ENCODE assay signal across 1 cellular context in the genomic region with DNA sequence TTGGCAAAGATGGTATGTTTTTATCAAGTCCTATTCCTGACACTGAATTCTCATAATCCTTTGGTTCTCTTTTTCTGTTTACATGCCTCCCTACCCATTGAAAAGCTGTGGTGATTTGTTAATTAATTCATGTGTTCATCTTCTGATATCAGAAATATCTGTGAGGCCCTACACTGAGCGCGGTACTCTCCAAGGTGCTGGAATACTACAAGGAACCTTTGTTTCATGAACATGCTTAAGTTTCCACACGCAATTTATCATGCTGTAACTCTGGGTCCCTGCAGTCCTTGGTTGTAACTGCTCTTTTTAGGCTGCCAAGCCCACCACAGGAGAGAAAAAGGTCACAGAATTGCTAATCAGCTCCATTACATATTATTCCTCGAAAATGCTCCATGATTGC.
TF ChIP-seq lines count a peak whose summit lies in the region.

No MANE protein-coding gene starts in this region.

TF ChIP-seq in GM23338, 12 proteins besides CTCF, POLR2A, EP300 and RAD21:
- TF ChIP-seq ZNF331 (CRISPR knock-in tag; IDR thresholded peaks at IDR 0.05; ENCODE audit: low read depth) = no peak
- TF ChIP-seq CREB1 (CRISPR knock-in tag; IDR thresholded peaks at IDR 0.05; ENCODE audit: low read depth) = no peak
- TF ChIP-seq, protein P1, sequence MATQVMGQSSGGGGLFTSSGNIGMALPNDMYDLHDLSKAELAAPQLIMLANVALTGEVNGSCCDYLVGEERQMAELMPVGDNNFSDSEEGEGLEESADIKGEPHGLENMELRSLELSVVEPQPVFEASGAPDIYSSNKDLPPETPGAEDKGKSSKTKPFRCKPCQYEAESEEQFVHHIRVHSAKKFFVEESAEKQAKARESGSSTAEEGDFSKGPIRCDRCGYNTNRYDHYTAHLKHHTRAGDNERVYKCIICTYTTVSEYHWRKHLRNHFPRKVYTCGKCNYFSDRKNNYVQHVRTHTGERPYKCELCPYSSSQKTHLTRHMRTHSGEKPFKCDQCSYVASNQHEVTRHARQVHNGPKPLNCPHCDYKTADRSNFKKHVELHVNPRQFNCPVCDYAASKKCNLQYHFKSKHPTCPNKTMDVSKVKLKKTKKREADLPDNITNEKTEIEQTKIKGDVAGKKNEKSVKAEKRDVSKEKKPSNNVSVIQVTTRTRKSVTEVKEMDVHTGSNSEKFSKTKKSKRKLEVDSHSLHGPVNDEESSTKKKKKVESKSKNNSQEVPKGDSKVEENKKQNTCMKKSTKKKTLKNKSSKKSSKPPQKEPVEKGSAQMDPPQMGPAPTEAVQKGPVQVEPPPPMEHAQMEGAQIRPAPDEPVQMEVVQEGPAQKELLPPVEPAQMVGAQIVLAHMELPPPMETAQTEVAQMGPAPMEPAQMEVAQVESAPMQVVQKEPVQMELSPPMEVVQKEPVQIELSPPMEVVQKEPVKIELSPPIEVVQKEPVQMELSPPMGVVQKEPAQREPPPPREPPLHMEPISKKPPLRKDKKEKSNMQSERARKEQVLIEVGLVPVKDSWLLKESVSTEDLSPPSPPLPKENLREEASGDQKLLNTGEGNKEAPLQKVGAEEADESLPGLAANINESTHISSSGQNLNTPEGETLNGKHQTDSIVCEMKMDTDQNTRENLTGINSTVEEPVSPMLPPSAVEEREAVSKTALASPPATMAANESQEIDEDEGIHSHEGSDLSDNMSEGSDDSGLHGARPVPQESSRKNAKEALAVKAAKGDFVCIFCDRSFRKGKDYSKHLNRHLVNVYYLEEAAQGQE (IDR thresholded peaks at IDR 0.05; ENCODE audit: unreplicated experiment) = peak; percentile 73
- TF ChIP-seq EZH2phosphoT487 (IDR thresholded peaks at IDR 0.05; ENCODE audit: unreplicated experiment) = no peak
- TF ChIP-seq, protein P2, sequence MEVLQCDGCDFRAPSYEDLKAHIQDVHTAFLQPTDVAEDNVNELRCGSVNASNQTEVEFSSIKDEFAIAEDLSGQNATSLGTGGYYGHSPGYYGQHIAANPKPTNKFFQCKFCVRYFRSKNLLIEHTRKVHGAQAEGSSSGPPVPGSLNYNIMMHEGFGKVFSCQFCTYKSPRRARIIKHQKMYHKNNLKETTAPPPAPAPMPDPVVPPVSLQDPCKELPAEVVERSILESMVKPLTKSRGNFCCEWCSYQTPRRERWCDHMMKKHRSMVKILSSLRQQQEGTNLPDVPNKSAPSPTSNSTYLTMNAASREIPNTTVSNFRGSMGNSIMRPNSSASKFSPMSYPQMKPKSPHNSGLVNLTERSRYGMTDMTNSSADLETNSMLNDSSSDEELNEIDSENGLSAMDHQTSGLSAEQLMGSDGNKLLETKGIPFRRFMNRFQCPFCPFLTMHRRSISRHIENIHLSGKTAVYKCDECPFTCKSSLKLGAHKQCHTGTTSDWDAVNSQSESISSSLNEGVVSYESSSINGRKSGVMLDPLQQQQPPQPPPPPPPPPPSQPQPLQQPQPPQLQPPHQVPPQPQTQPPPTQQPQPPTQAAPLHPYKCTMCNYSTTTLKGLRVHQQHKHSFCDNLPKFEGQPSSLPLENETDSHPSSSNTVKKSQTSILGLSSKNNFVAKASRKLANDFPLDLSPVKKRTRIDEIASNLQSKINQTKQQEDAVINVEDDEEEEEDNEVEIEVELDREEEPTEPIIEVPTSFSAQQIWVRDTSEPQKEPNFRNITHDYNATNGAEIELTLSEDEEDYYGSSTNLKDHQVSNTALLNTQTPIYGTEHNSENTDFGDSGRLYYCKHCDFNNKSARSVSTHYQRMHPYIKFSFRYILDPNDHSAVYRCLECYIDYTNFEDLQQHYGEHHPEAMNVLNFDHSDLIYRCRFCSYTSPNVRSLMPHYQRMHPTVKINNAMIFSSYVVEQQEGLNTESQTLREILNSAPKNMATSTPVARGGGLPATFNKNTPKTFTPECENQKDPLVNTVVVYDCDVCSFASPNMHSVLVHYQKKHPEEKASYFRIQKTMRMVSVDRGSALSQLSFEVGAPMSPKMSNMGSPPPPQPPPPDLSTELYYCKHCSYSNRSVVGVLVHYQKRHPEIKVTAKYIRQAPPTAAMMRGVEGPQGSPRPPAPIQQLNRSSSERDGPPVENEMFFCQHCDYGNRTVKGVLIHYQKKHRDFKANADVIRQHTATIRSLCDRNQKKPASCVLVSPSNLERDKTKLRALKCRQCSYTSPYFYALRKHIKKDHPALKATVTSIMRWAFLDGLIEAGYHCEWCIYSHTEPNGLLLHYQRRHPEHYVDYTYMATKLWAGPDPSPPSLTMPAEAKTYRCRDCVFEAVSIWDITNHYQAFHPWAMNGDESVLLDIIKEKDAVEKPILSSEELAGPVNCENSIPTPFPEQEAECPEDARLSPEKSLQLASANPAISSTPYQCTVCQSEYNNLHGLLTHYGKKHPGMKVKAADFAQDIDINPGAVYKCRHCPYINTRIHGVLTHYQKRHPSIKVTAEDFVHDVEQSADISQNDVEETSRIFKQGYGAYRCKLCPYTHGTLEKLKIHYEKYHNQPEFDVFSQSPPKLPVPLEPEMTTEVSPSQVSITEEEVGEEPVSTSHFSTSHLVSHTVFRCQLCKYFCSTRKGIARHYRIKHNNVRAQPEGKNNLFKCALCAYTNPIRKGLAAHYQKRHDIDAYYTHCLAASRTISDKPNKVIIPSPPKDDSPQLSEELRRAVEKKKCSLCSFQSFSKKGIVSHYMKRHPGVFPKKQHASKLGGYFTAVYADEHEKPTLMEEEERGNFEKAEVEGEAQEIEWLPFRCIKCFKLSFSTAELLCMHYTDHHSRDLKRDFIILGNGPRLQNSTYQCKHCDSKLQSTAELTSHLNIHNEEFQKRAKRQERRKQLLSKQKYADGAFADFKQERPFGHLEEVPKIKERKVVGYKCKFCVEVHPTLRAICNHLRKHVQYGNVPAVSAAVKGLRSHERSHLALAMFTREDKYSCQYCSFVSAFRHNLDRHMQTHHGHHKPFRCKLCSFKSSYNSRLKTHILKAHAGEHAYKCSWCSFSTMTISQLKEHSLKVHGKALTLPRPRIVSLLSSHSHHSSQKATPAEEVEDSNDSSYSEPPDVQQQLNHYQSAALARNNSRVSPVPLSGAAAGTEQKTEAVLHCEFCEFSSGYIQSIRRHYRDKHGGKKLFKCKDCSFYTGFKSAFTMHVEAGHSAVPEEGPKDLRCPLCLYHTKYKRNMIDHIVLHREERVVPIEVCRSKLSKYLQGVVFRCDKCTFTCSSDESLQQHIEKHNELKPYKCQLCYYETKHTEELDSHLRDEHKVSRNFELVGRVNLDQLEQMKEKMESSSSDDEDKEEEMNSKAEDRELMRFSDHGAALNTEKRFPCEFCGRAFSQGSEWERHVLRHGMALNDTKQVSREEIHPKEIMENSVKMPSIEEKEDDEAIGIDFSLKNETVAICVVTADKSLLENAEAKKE (CRISPR knock-in tag; IDR thresholded peaks at IDR 0.05) = no peak
- no peak for TF ChIP-seq EZH2 (IDR thresholded peaks at IDR 0.05; ENCODE audit: low read depth, unreplicated experiment)
